1 cellular context compared by ENCODE assay signal in the genomic region with DNA sequence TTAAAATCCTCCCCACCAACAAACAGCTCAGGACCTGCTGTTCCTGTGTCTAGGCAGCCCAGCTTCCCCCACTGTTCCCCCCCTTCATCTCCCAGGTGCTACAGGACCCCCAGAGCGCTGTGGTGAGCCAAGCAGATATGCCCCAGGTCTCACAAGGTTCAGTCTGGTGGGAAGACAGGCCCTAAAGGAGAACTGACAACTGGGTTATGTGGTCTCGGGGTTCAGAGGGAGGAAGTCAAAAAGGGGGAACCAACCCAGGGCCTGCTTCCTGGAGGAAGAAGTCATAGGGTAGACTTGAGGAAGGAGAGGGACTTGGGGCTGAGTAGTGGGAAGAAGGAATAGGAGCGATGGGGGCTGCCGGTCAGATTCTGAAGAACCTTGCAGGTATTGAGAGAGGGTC.
TF ChIP-seq lines count a peak whose summit lies in the region.

No MANE protein-coding gene starts in this region.

TF ChIP-seq in HepG2, 621 proteins besides CTCF, POLR2A, EP300 and RAD21:
- no peak for TF ChIP-seq SAFB2 (CRISPR knock-in tag; IDR thresholded peaks at IDR 0.05; ENCODE audit: borderline replicate concordance, low read depth)
- TF ChIP-seq, protein P1, sequence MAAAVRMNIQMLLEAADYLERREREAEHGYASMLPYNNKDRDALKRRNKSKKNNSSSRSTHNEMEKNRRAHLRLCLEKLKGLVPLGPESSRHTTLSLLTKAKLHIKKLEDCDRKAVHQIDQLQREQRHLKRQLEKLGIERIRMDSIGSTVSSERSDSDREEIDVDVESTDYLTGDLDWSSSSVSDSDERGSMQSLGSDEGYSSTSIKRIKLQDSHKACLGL (CRISPR knock-in tag; IDR thresholded peaks at IDR 0.05) = 0 out of 2 replicates have a peak, but pooled peaks have one; percentile 3
- TF ChIP-seq, protein P2, sequence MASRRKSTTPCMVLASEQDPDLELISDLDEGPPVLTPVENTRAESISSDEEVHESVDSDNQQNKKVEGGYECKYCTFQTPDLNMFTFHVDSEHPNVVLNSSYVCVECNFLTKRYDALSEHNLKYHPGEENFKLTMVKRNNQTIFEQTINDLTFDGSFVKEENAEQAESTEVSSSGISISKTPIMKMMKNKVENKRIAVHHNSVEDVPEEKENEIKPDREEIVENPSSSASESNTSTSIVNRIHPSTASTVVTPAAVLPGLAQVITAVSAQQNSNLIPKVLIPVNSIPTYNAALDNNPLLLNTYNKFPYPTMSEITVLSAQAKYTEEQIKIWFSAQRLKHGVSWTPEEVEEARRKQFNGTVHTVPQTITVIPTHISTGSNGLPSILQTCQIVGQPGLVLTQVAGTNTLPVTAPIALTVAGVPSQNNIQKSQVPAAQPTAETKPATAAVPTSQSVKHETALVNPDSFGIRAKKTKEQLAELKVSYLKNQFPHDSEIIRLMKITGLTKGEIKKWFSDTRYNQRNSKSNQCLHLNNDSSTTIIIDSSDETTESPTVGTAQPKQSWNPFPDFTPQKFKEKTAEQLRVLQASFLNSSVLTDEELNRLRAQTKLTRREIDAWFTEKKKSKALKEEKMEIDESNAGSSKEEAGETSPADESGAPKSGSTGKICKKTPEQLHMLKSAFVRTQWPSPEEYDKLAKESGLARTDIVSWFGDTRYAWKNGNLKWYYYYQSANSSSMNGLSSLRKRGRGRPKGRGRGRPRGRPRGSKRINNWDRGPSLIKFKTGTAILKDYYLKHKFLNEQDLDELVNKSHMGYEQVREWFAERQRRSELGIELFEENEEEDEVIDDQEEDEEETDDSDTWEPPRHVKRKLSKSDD (CRISPR knock-in tag; IDR thresholded peaks at IDR 0.05; ENCODE audit: low read depth) = no peak
- TF ChIP-seq, protein P3, sequence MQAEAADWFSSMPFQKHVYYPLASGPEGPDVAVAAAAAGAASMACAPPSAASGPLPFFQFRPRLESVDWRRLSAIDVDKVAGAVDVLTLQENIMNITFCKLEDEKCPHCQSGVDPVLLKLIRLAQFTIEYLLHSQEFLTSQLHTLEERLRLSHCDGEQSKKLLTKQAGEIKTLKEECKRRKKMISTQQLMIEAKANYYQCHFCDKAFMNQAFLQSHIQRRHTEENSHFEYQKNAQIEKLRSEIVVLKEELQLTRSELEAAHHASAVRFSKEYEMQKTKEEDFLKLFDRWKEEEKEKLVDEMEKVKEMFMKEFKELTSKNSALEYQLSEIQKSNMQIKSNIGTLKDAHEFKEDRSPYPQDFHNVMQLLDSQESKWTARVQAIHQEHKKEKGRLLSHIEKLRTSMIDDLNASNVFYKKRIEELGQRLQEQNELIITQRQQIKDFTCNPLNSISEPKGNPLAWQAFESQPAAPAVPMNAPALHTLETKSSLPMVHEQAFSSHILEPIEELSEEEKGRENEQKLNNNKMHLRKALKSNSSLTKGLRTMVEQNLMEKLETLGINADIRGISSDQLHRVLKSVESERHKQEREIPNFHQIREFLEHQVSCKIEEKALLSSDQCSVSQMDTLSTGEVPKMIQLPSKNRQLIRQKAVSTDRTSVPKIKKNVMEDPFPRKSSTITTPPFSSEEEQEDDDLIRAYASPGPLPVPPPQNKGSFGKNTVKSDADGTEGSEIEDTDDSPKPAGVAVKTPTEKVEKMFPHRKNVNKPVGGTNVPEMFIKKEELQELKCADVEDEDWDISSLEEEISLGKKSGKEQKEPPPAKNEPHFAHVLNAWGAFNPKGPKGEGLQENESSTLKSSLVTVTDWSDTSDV (CRISPR knock-in tag; IDR thresholded peaks at IDR 0.05) = no peak
